ENCODE assay signal across 15 cellular contexts in the genomic region with DNA sequence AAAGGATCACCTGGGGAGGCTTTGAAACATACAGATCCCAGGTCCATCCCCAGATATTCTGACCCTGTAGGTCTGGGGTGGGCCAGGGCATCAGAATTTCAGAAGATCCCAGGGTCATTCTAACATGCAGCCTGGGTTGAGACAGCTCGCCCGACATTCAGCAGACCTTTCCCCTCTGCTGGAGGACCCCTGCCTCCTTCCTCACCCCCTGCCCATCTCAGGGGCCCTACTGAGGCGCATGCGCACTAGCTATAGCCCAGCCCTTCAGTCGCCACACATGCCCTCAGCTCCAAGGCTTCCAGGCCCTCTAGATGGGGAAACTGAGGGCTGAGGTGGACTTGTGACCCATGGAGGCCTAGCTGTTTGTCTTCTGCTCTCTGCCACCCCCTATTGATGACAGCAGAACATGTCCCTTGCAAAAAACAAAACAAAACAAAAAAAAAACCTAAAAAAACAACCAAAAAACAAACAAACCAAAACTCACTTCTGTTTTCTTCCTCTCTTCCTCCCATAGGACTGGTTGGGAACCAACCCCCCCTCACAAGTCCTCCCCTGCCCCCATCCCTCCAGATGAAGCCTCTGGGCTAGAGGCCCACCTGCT.
DNase-seq lines count a peak whose midpoint lies in the region; ATAC-seq and TF ChIP-seq lines count a peak whose summit lies in the region.
"Had no signal": no experiment of that assay in that cellular context is flagged by ENCODE, and none has a peak within 500 bp of the region (broad histone marks: within the 10 kb centered on the region; RNA-seq: fewer than 3 reads in every experiment).

No MANE protein-coding gene starts in this region.

- intact Hi-C loops in spleen (cut with DNase I; ENCODE audit: low total_unique reads), result no loop called here
- intact Hi-C loops in lower leg skin (cut with DNase I; ENCODE audit: low total_unique reads), result no loop called here

- no peak for TF ChIP-seq POLR2A in spleen (IDR thresholded peaks at IDR 0.05)
- no peak for TF ChIP-seq POLR2A in lower leg skin (IDR thresholded peaks at IDR 0.05)

- no peak for DNase-seq in SK-N-SH
- no peak for DNase-seq in fibroblast of villous mesenchyme (ENCODE audit: low read depth)
- DNase-seq in spleen, result peak; percentile 41
- no peak for DNase-seq in activated T-cell treated with anti-CD3 and anti-CD28 coated beads for 4 hours
- no peak for DNase-seq in GM13977 (ENCODE audit: low spot score)
- DNase-seq in lower leg skin (ENCODE audit: low spot score in 2 of 2), result no peak
- DNase-seq: 8988T; activated B cell treated with CpG ODN at 0.5 μM for 24 hours; activated naive CD4-positive, alpha-beta T cell; CD4-positive, alpha-beta T cell; DMS79 treated with DMSO at 0.1 percent for 48 hours; midbrain; NCI-H748 treated with DMSO at 0.1 percent for 48 hours had no signal

- no peak for ATAC-seq in SK-N-SH treated with all-trans-retinoic acid at 6 μM for 48 hours

- H3K4me2 ChIP-seq in SK-N-SH, result no peak overlapping the region
- H3K4me2 ChIP-seq in OCI-LY3 (ENCODE audit: low read length), result no peak overlapping the region

- no peak for TF ChIP-seq EP300 in SK-N-SH (IDR thresholded peaks at IDR 0.05; ENCODE audit: borderline replicate concordance in 1 of 2, low read depth in 1 of 2, low read length in 1 of 2)

- H3K36me3 ChIP-seq in SK-N-SH (replicated peaks in 1 of 2; ENCODE audit: control insufficient read depth in 1 of 2, insufficient read depth in 2 of 2, low read length in 1 of 2) (no peaks in the 10 kb centered on the region), OCI-LY3 (replicated peaks; ENCODE audit: low read depth, low read length) (no peaks in the 10 kb centered on the region), spleen (no peaks in the 10 kb centered on the region)

- no peaks in the 10 kb centered on the region for H4K20me1 ChIP-seq in SK-N-SH (ENCODE audit: insufficient read depth)
- no peaks in the 10 kb centered on the region for H4K20me1 ChIP-seq in OCI-LY3 (ENCODE audit: insufficient read depth, low read length)

- in situ Hi-C loops in GM13977 (cut with MboI; ENCODE audit: low pct_unique_long_range_greater_than_20kb, low sequenced_read_pairs, unreplicated experiment), result no loop called here

- no peak overlapping the region for H3K27ac ChIP-seq in SK-N-SH (ENCODE audit: low read depth in 2 of 2, low read length in 1 of 2)
- H3K27ac ChIP-seq in OCI-LY3 (ENCODE audit: low read length), result no peak overlapping the region
- H3K27ac ChIP-seq in spleen, result no peak overlapping the region

- TF ChIP-seq RAD21 in SK-N-SH (IDR thresholded peaks at IDR 0.05; ENCODE audit: low read length), result 0 out of 2 replicates have a peak, but pooled peaks have one; percentile 12

- H3K9me3 ChIP-seq in SK-N-SH (no peaks in the 10 kb centered on the region), OCI-LY3 (ENCODE audit: insufficient read depth, low read length) (no peaks in the 10 kb centered on the region), spleen (no peaks in the 10 kb centered on the region)

- H3K79me2 ChIP-seq in SK-N-SH (ENCODE audit: insufficient read depth), result no peaks in the 10 kb centered on the region
- H3K79me2 ChIP-seq in OCI-LY3 (ENCODE audit: low read length), result no peaks in the 10 kb centered on the region

- CTCF ChIA-PET in SK-N-SH (lab: Yijun Ruan, JAX), result interaction anchor here (0.6 to 2.0 kb wide), 10 partner anchors 10 to 287 kb away, joined by 3 to 8 read pairs (median 4); no protein-coding TSS in a partner anchor

- WGBS in SK-N-SH (ENCODE audit: low lambda C conversion rate), result 95% methylated on average over 5 of the region's 5 CpGs
- WGBS in spleen, 5 donors, result 91 to 98% (median 94%) methylated on average over 5 of the region's 5 CpGs
- WGBS in lower leg skin, 2 donors, result 95% methylated on average over 5 of the region's 5 CpGs

- H3K9ac ChIP-seq in SK-N-SH (no peak overlapping the region), OCI-LY3 (ENCODE audit: low read length) (no peak overlapping the region)

- POLR2A ChIA-PET in SK-N-SH (lab: Yijun Ruan, JAX), result no interaction called here

- H2AFZ ChIP-seq in SK-N-SH (ENCODE audit: low read depth) (no peak overlapping the region), OCI-LY3 (ENCODE audit: low read depth, low read length) (no peak overlapping the region)

- H3F3A ChIP-seq in SK-N-SH (replicated peaks; ENCODE audit: insufficient read depth), result peaks cover 2% of the 10 kb centered on the region

- H3K4me1 ChIP-seq in SK-N-SH (ENCODE audit: control insufficient read depth in 1 of 2, insufficient read depth in 2 of 2, low read depth in 1 of 2, low read length in 1 of 2) (peaks cover 14 to 27% of the 10 kb centered on the region in 2 experiments; a peak in 3 of 4 replicates), OCI-LY3 (ENCODE audit: low read length) (no peaks in the 10 kb centered on the region), spleen (peaks cover 8 to 39% (median 25%) of the 10 kb centered on the region in 6 donors)

- TF ChIP-seq CTCF in SK-N-SH (IDR thresholded peaks at IDR 0.05) (peak; percentile 16; the same call in 1 of the 2 replicates), OCI-LY3 (IDR thresholded peaks at IDR 0.05; ENCODE audit: low read depth, low read length) (peak; percentile 42), fibroblast of villous mesenchyme (IDR thresholded peaks at IDR 0.05; ENCODE audit: insufficient read depth, low read depth, low read length) (peak; percentile 13), spleen (IDR thresholded peaks at IDR 0.05 in 8 of 11, conservative IDR thresholded peaks at IDR 0.05 in 3 of 11) (no peak), GM13977 (IDR thresholded peaks at IDR 0.05; ENCODE audit: extremely low read depth, insufficient read depth, missing control alignments) (no peak), lower leg skin (IDR thresholded peaks at IDR 0.05) (no peak)

- H3K4me3 ChIP-seq in SK-N-SH (ENCODE audit: low read depth in 2 of 2, low read length in 1 of 2) (no peak overlapping the region), OCI-LY3 (ENCODE audit: low read length) (no peak overlapping the region), fibroblast of villous mesenchyme (ENCODE audit: low read depth, low read length) (no peak overlapping the region), spleen (no peak overlapping the region), lower leg skin (ENCODE audit: low read depth, poor library complexity, severe bottlenecking) (no peak overlapping the region)

- no peaks in the 10 kb centered on the region for H3K27me3 ChIP-seq in SK-N-SH (ENCODE audit: insufficient read depth)
- H3K27me3 ChIP-seq in OCI-LY3 (ENCODE audit: low read depth, low read length), result peaks cover 27% of the 10 kb centered on the region
- peaks cover 0 to 18% (median 0%) of the 10 kb centered on the region in 7 donors for H3K27me3 ChIP-seq in spleen (replicated peaks in 1 of 7)

- H3K9me2 ChIP-seq in SK-N-SH, result no peaks in the 10 kb centered on the region

TF ChIP-seq in SK-N-SH, 30 proteins besides CTCF, POLR2A, EP300 and RAD21 (continues in another document):
- no peak for TF ChIP-seq TCF12 (IDR thresholded peaks at IDR 0.05)
- no peak for TF ChIP-seq FOSL2 (IDR thresholded peaks at IDR 0.05; ENCODE audit: borderline replicate concordance, low read depth)
- TF ChIP-seq, protein P1, sequence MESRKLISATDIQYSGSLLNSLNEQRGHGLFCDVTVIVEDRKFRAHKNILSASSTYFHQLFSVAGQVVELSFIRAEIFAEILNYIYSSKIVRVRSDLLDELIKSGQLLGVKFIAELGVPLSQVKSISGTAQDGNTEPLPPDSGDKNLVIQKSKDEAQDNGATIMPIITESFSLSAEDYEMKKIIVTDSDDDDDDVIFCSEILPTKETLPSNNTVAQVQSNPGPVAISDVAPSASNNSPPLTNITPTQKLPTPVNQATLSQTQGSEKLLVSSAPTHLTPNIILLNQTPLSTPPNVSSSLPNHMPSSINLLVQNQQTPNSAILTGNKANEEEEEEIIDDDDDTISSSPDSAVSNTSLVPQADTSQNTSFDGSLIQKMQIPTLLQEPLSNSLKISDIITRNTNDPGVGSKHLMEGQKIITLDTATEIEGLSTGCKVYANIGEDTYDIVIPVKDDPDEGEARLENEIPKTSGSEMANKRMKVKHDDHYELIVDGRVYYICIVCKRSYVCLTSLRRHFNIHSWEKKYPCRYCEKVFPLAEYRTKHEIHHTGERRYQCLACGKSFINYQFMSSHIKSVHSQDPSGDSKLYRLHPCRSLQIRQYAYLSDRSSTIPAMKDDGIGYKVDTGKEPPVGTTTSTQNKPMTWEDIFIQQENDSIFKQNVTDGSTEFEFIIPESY (IDR thresholded peaks at IDR 0.05; ENCODE audit: borderline replicate concordance, low read depth), result no peak

TF ChIP-seq in SK-N-SH treated with all-trans-retinoic acid at 6 μM for 48 hours, 23 proteins besides CTCF, POLR2A, EP300 and RAD21 (continues in another document):
- no peak for TF ChIP-seq OSR1 (CRISPR knock-in tag; IDR thresholded peaks at IDR 0.05)
- no peak for TF ChIP-seq ESRRG (CRISPR knock-in tag; IDR thresholded peaks at IDR 0.05)
- TF ChIP-seq SNAI2 (CRISPR knock-in tag; IDR thresholded peaks at IDR 0.05), result no peak
- TF ChIP-seq, protein P2, sequence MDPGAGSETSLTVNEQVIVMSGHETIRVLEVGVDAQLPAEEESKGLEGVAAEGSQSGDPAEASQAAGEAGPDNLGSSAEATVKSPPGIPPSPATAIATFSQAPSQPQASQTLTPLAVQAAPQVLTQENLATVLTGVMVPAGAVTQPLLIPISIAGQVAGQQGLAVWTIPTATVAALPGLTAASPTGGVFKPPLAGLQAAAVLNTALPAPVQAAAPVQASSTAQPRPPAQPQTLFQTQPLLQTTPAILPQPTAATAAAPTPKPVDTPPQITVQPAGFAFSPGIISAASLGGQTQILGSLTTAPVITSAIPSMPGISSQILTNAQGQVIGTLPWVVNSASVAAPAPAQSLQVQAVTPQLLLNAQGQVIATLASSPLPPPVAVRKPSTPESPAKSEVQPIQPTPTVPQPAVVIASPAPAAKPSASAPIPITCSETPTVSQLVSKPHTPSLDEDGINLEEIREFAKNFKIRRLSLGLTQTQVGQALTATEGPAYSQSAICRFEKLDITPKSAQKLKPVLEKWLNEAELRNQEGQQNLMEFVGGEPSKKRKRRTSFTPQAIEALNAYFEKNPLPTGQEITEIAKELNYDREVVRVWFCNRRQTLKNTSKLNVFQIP (CRISPR knock-in tag; IDR thresholded peaks at IDR 0.05; ENCODE audit: borderline replicate concordance, low read depth), result no peak
- TF ChIP-seq TCF4 (CRISPR knock-in tag; IDR thresholded peaks at IDR 0.05; ENCODE audit: borderline replicate concordance), result no peak
- no peak for TF ChIP-seq ZNF8 (CRISPR knock-in tag; IDR thresholded peaks at IDR 0.05)
- TF ChIP-seq BACH2 (CRISPR knock-in tag; IDR thresholded peaks at IDR 0.05; ENCODE audit: borderline replicate concordance), result no peak
- no peak for TF ChIP-seq ZC3H10 (CRISPR knock-in tag; IDR thresholded peaks at IDR 0.05)
- TF ChIP-seq PPARA (CRISPR knock-in tag; IDR thresholded peaks at IDR 0.05; ENCODE audit: borderline replicate concordance), result no peak

Comparison
In these comparisons a context has a peak if more than half of its experiments do, and no peak if none do; other contexts are left out.
1. CTCF ChIP-seq: peak in SK-N-SH (single experiment), OCI-LY3 (single experiment) and fibroblast of villous mesenchyme (single experiment); none in spleen (0 of 11), GM13977 (single experiment) and lower leg skin (0 of 3).